In genomic region chr10:124725171-124725631, GRCh38 we compare ENCODE assay signal across 14 cellular contexts. TPM values are rescaled to one million over a fixed set of nuclear protein-coding genes. Genes with fewer than 3 reads are reported as not detected.
A peak's percentile ranks its signal among the peaks of the same experiment; 100 is the strongest.
DNase-seq lines count a peak whose midpoint lies in the region; ATAC-seq and TF ChIP-seq lines count a peak whose summit lies in the region.
"Had no signal": no experiment of that assay in that cellular context is flagged by ENCODE, and none has a peak within 500 bp of the region (broad histone marks: within the 10 kb centered on the region; RNA-seq: fewer than 3 reads in every experiment).

No MANE protein-coding gene starts in this region.

- TF ChIP-seq POLR2A in spleen (IDR thresholded peaks at IDR 0.05), result no peak

- peaks cover 92% of the 10 kb centered on the region for H3K4me1 ChIP-seq in DOHH2 (ENCODE audit: control insufficient read depth, low read length)
- peaks cover 86 to 100% (median 99%) of the 10 kb centered on the region in 6 donors for H3K4me1 ChIP-seq in spleen

- H3K27ac ChIP-seq in DOHH2 (ENCODE audit: low read depth, low read length) (no peak overlapping the region), SU-DHL-6 (ENCODE audit: low read depth, low read length) (peak overlapping the region; percentile 69), spleen (peak overlapping the region; percentile 37 to 95 (median 92))

- no peak overlapping the region for H2AFZ ChIP-seq in SU-DHL-6 (ENCODE audit: low read depth, low read length, severe bottlenecking)

- 80 to 89% (median 84%) methylated on average over 9 of the region's 9 CpGs for WGBS in spleen, 5 donors

- no peaks in the 10 kb centered on the region for H3K9me2 ChIP-seq in DOHH2 (replicated peaks; ENCODE audit: control insufficient read depth, low read length)
- no peaks in the 10 kb centered on the region for H3K9me2 ChIP-seq in SU-DHL-6 (replicated peaks; ENCODE audit: insufficient read depth, low read length)

- TF ChIP-seq CTCF in DOHH2 (IDR thresholded peaks at IDR 0.05; ENCODE audit: low read depth, low read length, poor library complexity, severe bottlenecking) (no peak), SU-DHL-6 (IDR thresholded peaks at IDR 0.05; ENCODE audit: insufficient read depth, low read length, poor library complexity, severe bottlenecking) (no peak), spleen (IDR thresholded peaks at IDR 0.05 in 8 of 11, conservative IDR thresholded peaks at IDR 0.05 in 3 of 11) (no peak)

- peaks cover 31% of the 10 kb centered on the region for H3K36me3 ChIP-seq in DOHH2 (ENCODE audit: control insufficient read depth, low read length)
- peaks cover 6% of the 10 kb centered on the region; the same call in 1 of the 2 replicates for H3K36me3 ChIP-seq in SU-DHL-6 (ENCODE audit: low read length)
- H3K36me3 ChIP-seq in spleen, result peaks cover 0 to 18% (median 0%) of the 10 kb centered on the region in 6 donors

- no peaks in the 10 kb centered on the region for H3K27me3 ChIP-seq in DOHH2 (ENCODE audit: control insufficient read depth, low read length)
- no peaks in the 10 kb centered on the region for H3K27me3 ChIP-seq in SU-DHL-6 (ENCODE audit: low read length)
- no peaks in the 10 kb centered on the region for H3K27me3 ChIP-seq in spleen (replicated peaks in 1 of 7)

- no peak overlapping the region for H3K4me3 ChIP-seq in DOHH2 (ENCODE audit: low read length)
- no peak overlapping the region for H3K4me3 ChIP-seq in SU-DHL-6 (ENCODE audit: insufficient read depth, low read length, poor library complexity, severe bottlenecking)
- peak overlapping the region in 1 of 8 donors; percentile 39 for H3K4me3 ChIP-seq in spleen
- H3K4me3 ChIP-seq: smooth muscle cell had no signal

- H3K27ac Mint-ChIP-seq in immature natural killer cell, result peak overlapping the region; percentile 98 to 100 (median 100)
- H3K27ac Mint-ChIP-seq: activated naive CD8-positive, alpha-beta T cell treated with anti-CD3 and anti-CD28 coated beads, Interleukin-2, amount 10 ng/mL, durations not matched to agents 7 days and 5 days had no signal

- no peak for ATAC-seq in GM19463 (IDR thresholded peaks at IDR 0.05; ENCODE audit: unreplicated experiment)
- no peak for ATAC-seq in GM19397 (IDR thresholded peaks at IDR 0.05; ENCODE audit: unreplicated experiment)

- H3K79me2 ChIP-seq in DOHH2 (ENCODE audit: control insufficient read depth, low read length) (peaks cover 99% of the 10 kb centered on the region), SU-DHL-6 (ENCODE audit: insufficient read depth, low read length) (peaks cover 100% of the 10 kb centered on the region)

- peaks cover 12% of the 10 kb centered on the region for H3F3A ChIP-seq in DOHH2 (ENCODE audit: control insufficient read depth, insufficient read depth)
- H3F3A ChIP-seq in SU-DHL-6 (ENCODE audit: insufficient read depth), result peaks cover 69% of the 10 kb centered on the region

- H3K4me3 Mint-ChIP-seq in immature natural killer cell, result peak overlapping the region; percentile 71 to 88 (median 82)
- H3K4me3 Mint-ChIP-seq: activated naive CD8-positive, alpha-beta T cell treated with anti-CD3 and anti-CD28 coated beads, Interleukin-2, amount 10 ng/mL, durations not matched to agents 7 days and 5 days had no signal

- H3K36me3 Mint-ChIP-seq in immature natural killer cell, result peaks cover 0 to 7% (median 4%) of the 10 kb centered on the region in 3 donors

- DNase-seq in immature natural killer cell, result no peak
- DNase-seq in spleen, result no peak
- no peak for DNase-seq in cerebellum (ENCODE audit: low spot score)
- no peak for DNase-seq in COLO668 (lab: John Stamatoyannopoulos, UW; ENCODE audit: unreplicated experiment)
- DNase-seq: activated naive CD8-positive, alpha-beta T cell treated with anti-CD3 and anti-CD28 coated beads, Interleukin-2, amount 10 ng/mL, durations not matched to agents 7 days and 5 days; glutamatergic neuron; mesenchymal stem cell; NCI-H446 treated with DMSO at 0.1 percent for 48 hours; SHP77 treated with DMSO at 0.1 percent for 48 hours had no signal

- peak overlapping the region; percentile 17; the same call in 1 of the 2 replicates for H3K9ac ChIP-seq in SU-DHL-6 (ENCODE audit: low read length)

- intact Hi-C loops in spleen (cut with DNase I; ENCODE audit: low total_unique reads), result no loop called here

- H3K9me3 Mint-ChIP-seq in immature natural killer cell, result no peaks in the 10 kb centered on the region
- H3K9me3 Mint-ChIP-seq: activated naive CD8-positive, alpha-beta T cell treated with anti-CD3 and anti-CD28 coated beads, Interleukin-2, amount 10 ng/mL, durations not matched to agents 7 days and 5 days had no signal

- H4K20me1 ChIP-seq in DOHH2 (ENCODE audit: control insufficient read depth, insufficient read depth, low read depth, low read length) (peaks cover 22% of the 10 kb centered on the region; the same call in 1 of the 2 replicates), SU-DHL-6 (ENCODE audit: low read depth, low read length) (peaks cover 14% of the 10 kb centered on the region; the same call in 1 of the 2 replicates)

- H3K4me2 ChIP-seq in DOHH2 (ENCODE audit: low read length) (peak overlapping the region; percentile 42), SU-DHL-6 (ENCODE audit: low read depth, low read length, poor library complexity, severe bottlenecking) (peak overlapping the region; percentile 39)
- H3K4me2 ChIP-seq: smooth muscle cell had no signal

- peaks cover 99 to 100% of the 10 kb centered on the region in 2 donors for H3K4me1 Mint-ChIP-seq in immature natural killer cell

- no peaks in the 10 kb centered on the region for H3K9me3 ChIP-seq in DOHH2 (ENCODE audit: control insufficient read depth, insufficient read depth, low read length)
- no peaks in the 10 kb centered on the region for H3K9me3 ChIP-seq in SU-DHL-6 (ENCODE audit: insufficient read depth, low read length)
- no peaks in the 10 kb centered on the region for H3K9me3 ChIP-seq in spleen

- H3K27me3 Mint-ChIP-seq in immature natural killer cell (ENCODE audit: low read depth in 3 of 3), result peaks cover 13 to 39% (median 22%) of the 10 kb centered on the region in 3 donors
- H3K27me3 Mint-ChIP-seq: activated naive CD8-positive, alpha-beta T cell treated with anti-CD3 and anti-CD28 coated beads, Interleukin-2, amount 10 ng/mL, durations not matched to agents 7 days and 5 days had no signal

RNA-seq across cellular contexts. Expression of gene FAM53B, which starts 19.0 kb away (rescaled TPM):
- polyA plus RNA-seq in immature natural killer cell, result 10 to 100 TPM; 12.1 to 62.1 (median 23.8) TPM
- 10 to 100 TPM; 43.8 to 94.0 (median 68.9) TPM for total RNA-seq in spleen
- polyA plus RNA-seq in spleen, result 10 to 100 TPM; 13.3 to 35.2 (median 20.0) TPM
- 35.2 TPM for total RNA-seq in cerebellum
